8 cellular contexts compared by ENCODE assay signal in genomic region chr17:79024901-79025737, GRCh38. TPM values are rescaled to one million over a fixed set of nuclear protein-coding genes. Genes with fewer than 3 reads are reported as not detected.
DNase-seq lines count a peak whose midpoint lies in the region; ATAC-seq, FAIRE-seq and TF ChIP-seq lines count a peak whose summit lies in the region.

No MANE protein-coding gene starts in this region.

- ATAC-seq in GM21447 (IDR thresholded peaks at IDR 0.05; ENCODE audit: unreplicated experiment) = no peak
- no peak for ATAC-seq in HG02763 (IDR thresholded peaks at IDR 0.05; ENCODE audit: unreplicated experiment)

- peak overlapping the region; percentile 73 for H3K4me3 ChIP-seq in iPS-18a (ENCODE audit: low read length)
- peak overlapping the region; percentile 77 for H3K4me3 ChIP-seq in smooth muscle cell

- H3K4ac ChIP-seq in H9 (ENCODE audit: low read depth, low read length) = no peak overlapping the region

- no peak overlapping the region for H4K8ac ChIP-seq in H9 (replicated peaks; ENCODE audit: insufficient read length, low read depth, low read length)

- H3K18ac ChIP-seq in H9 (ENCODE audit: insufficient read length, low read depth, low read length) = no peak overlapping the region

- H3K23ac ChIP-seq in H9 (ENCODE audit: insufficient read length, low read depth, low read length) = no peak overlapping the region

- TF ChIP-seq CTCF in H9 (conservative IDR thresholded peaks at IDR 0.05) = no peak
- no peak for TF ChIP-seq CTCF in smooth muscle cell (IDR thresholded peaks at IDR 0.05; ENCODE audit: borderline replicate concordance, insufficient read depth, poor library complexity, severe bottlenecking)

- no CpG with 5 or more reads among the region's 31 CpGs for WGBS in H9 (ENCODE audit: extremely low coverage, insufficient read length, low lambda C conversion rate)
- 81% methylated on average over 31 of the region's 31 CpGs for WGBS in smooth muscle cell (ENCODE audit: low lambda C conversion rate)

- H3K27me3 Mint-ChIP-seq in H9 (ENCODE audit: low read depth) = peaks cover 100% of the 10 kb centered on the region
- H3K27me3 Mint-ChIP-seq in activated naive CD8-positive, alpha-beta T cell = peaks cover 2% of the 10 kb centered on the region

- H4K20me1 ChIP-seq in H9 (ENCODE audit: control insufficient read depth, insufficient read depth, insufficient read length) = no peaks in the 10 kb centered on the region
- no peaks in the 10 kb centered on the region for H4K20me1 ChIP-seq in smooth muscle cell (ENCODE audit: low read depth)

- H3K9ac ChIP-seq in H9 (ENCODE audit: extremely low read depth, insufficient read length, low read length) = no peak overlapping the region
- H3K9ac ChIP-seq in iPS-18a (ENCODE audit: low read length) = no peak overlapping the region
- no peak overlapping the region for H3K9ac ChIP-seq in smooth muscle cell (ENCODE audit: low read depth)

- no peak overlapping the region for H2BK15ac ChIP-seq in H9 (ENCODE audit: low read depth, low read length)

- peak overlapping the region; percentile 76 to 85 for H3K4me3 Mint-ChIP-seq in H9
- peak overlapping the region; percentile 88 for H3K4me3 Mint-ChIP-seq in activated naive CD8-positive, alpha-beta T cell

- H3K79me1 ChIP-seq in H9 (ENCODE audit: insufficient read depth, low read depth, low read length, poor library complexity, severe bottlenecking) = no peaks in the 10 kb centered on the region

- H2AK5ac ChIP-seq in H9 (ENCODE audit: insufficient read length, low read length) = no peak overlapping the region

- H2AFZ ChIP-seq in H9 (ENCODE audit: low read length) = no peak overlapping the region
- H2AFZ ChIP-seq in smooth muscle cell (ENCODE audit: low read depth) = peak overlapping the region; percentile 91

- no peak overlapping the region for H3K14ac ChIP-seq in H9 (ENCODE audit: insufficient read depth, low read length)

- no peaks in the 10 kb centered on the region for H3K9me3 Mint-ChIP-seq in H9
- H3K9me3 Mint-ChIP-seq in activated naive CD8-positive, alpha-beta T cell (ENCODE audit: low read depth) = no peaks in the 10 kb centered on the region

- no peak overlapping the region for H2BK120ac ChIP-seq in H9 (ENCODE audit: low read depth, low read length, poor library complexity, severe bottlenecking)

- H3K36me3 ChIP-seq in iPS-18a (ENCODE audit: control insufficient read depth, low read depth, low read length) (no peaks in the 10 kb centered on the region), smooth muscle cell (ENCODE audit: low read depth) (no peaks in the 10 kb centered on the region)

- FAIRE-seq in HTR-8/SVneo (lab: Jason Lieb, UNC) = no peak

- H3K4me2 ChIP-seq in H9 (ENCODE audit: insufficient read depth, insufficient read length, low read length) = peak overlapping the region; percentile 89
- H3K4me2 ChIP-seq in smooth muscle cell = peak overlapping the region; percentile 99

- H3K79me2 ChIP-seq in H9 (ENCODE audit: insufficient read depth, low read length) (no peaks in the 10 kb centered on the region), smooth muscle cell (ENCODE audit: low read depth) (no peaks in the 10 kb centered on the region)

- H3K56ac ChIP-seq in H9 (ENCODE audit: insufficient read length, low read depth, low read length) = no peak overlapping the region

- H4K5ac ChIP-seq in H9 (ENCODE audit: insufficient read length, low read depth, low read length) = no peak overlapping the region

- no peak overlapping the region for H3T11ph ChIP-seq in H9 (ENCODE audit: low read length)

- peaks cover 13% of the 10 kb centered on the region for H3K23me2 ChIP-seq in H9 (ENCODE audit: insufficient read length, low read depth, low read length, poor library complexity, severe bottlenecking)

- H3K4me1 Mint-ChIP-seq in H9 = peaks cover 10 to 24% of the 10 kb centered on the region in 2 experiments
- peaks cover 7% of the 10 kb centered on the region for H3K4me1 Mint-ChIP-seq in activated naive CD8-positive, alpha-beta T cell (ENCODE audit: low read depth)

- DNase-seq in H9 (no peak), smooth muscle cell (lab: John Stamatoyannopoulos, UW; ENCODE audit: unreplicated experiment) (no peak), HTR-8/SVneo (ENCODE audit: insufficient read length, low spot score) (no peak), KBM-7 (no peak)

- no peak overlapping the region for H3K27ac ChIP-seq in H9 (ENCODE audit: insufficient read length, low read depth, low read length)
- H3K27ac ChIP-seq in iPS-18a (ENCODE audit: low read length) = no peak overlapping the region
- no peak overlapping the region for H3K27ac ChIP-seq in smooth muscle cell (ENCODE audit: low read depth)

- in situ Hi-C loops in KBM-7 (cut with MboI; ENCODE audit: low pct_unique_long_range_greater_than_20kb, low sequenced_read_pairs) = no loop called here

- H3K27me3 ChIP-seq in H9 (ENCODE audit: insufficient read depth, low read length) = peaks cover 36% of the 10 kb centered on the region; the same call in 1 of the 2 replicates
- peaks cover 84% of the 10 kb centered on the region for H3K27me3 ChIP-seq in iPS-18a (ENCODE audit: control insufficient read depth, insufficient read depth, low read length)
- H3K27me3 ChIP-seq in smooth muscle cell (ENCODE audit: low read depth) = no peaks in the 10 kb centered on the region

- H3K4me1 ChIP-seq in H9 (ENCODE audit: insufficient read depth, low read length) = no peaks in the 10 kb centered on the region
- H3K4me1 ChIP-seq in iPS-18a (ENCODE audit: control insufficient read depth, low read depth, low read length) = peaks cover 6% of the 10 kb centered on the region
- H3K4me1 ChIP-seq in smooth muscle cell (ENCODE audit: low read depth) = peaks cover 16% of the 10 kb centered on the region

- H3K27ac Mint-ChIP-seq in H9 = no peak overlapping the region
- no peak overlapping the region for H3K27ac Mint-ChIP-seq in activated naive CD8-positive, alpha-beta T cell

- H3F3A ChIP-seq in smooth muscle cell (ENCODE audit: low read depth) = no peaks in the 10 kb centered on the region

- H3K36me3 Mint-ChIP-seq in H9 (ENCODE audit: insufficient read depth in 1 of 3, low read depth in 3 of 3) = no peaks in the 10 kb centered on the region; a peak in 1 of 7 replicates
- H3K36me3 Mint-ChIP-seq in activated naive CD8-positive, alpha-beta T cell = no peaks in the 10 kb centered on the region

- no peak overlapping the region for H2BK20ac ChIP-seq in H9 (ENCODE audit: low read depth, low read length, poor library complexity, severe bottlenecking)

- H3K9me3 ChIP-seq in H9 (ENCODE audit: control insufficient read depth, low read depth, low read length) (no peaks in the 10 kb centered on the region), iPS-18a (ENCODE audit: control insufficient read depth, low read depth, low read length) (no peaks in the 10 kb centered on the region), smooth muscle cell (replicated peaks; ENCODE audit: low read depth) (no peaks in the 10 kb centered on the region)

- no peak overlapping the region for H2BK5ac ChIP-seq in H9 (ENCODE audit: insufficient read length, low read length)

- H4K91ac ChIP-seq in H9 (ENCODE audit: insufficient read length, low read depth, low read length) = no peak overlapping the region

- no peak overlapping the region for H2BK12ac ChIP-seq in H9 (ENCODE audit: insufficient read length, low read depth, low read length)

RNA-seq across cellular contexts. Expression of gene C1QTNF1, which starts 1.1 kb away (rescaled TPM):
- total RNA-seq in H9 (2021) = 0.55 and 0.96 TPM in 2 replicates
- 5.1 and 5.7 TPM in 2 replicates for total RNA-seq in smooth muscle cell
- polyA plus RNA-seq in smooth muscle cell = 9.4 and 10.0 TPM in 2 replicates

RNA-seq across cellular contexts. Expression of gene CANT1, which starts 15.6 kb away (rescaled TPM):
- total RNA-seq in H9 (2021) (32.4 and 33.0 TPM in 2 replicates), smooth muscle cell (41.9 and 42.1 TPM in 2 replicates)
- 36.5 and 38.3 TPM in 2 replicates for polyA plus RNA-seq in smooth muscle cell

RNA-seq across cellular contexts. Expression of gene LGALS3BP, which starts 45.4 kb away (rescaled TPM):
- total RNA-seq in H9 (2021) (69.8 and 76.4 TPM in 2 replicates), smooth muscle cell (55.7 and 66.5 TPM in 2 replicates)
- polyA plus RNA-seq in smooth muscle cell = 110 and 151 TPM in 2 replicates

RNA-seq across cellular contexts. Expression of gene ENGASE, which starts 49.5 kb away (rescaled TPM):
- 20.6 and 21.1 TPM in 2 replicates for total RNA-seq in H9 (2021)
- 3.8 and 7.8 TPM in 2 replicates for total RNA-seq in smooth muscle cell
- polyA plus RNA-seq in smooth muscle cell = 9.6 and 11.2 TPM in 2 replicates
